ENCODE assay signal across 17 cellular contexts in genomic region chr1:1761504-1762376, GRCh38. TPM values are rescaled to one million over a fixed set of nuclear protein-coding genes. Genes with fewer than 3 reads are reported as not detected.
DNase-seq lines count a peak whose midpoint lies in the region; ATAC-seq and TF ChIP-seq lines count a peak whose summit lies in the region.
"Had no signal": no experiment of that assay in that cellular context is flagged by ENCODE, and none has a peak within 500 bp of the region (broad histone marks: within the 10 kb centered on the region; RNA-seq: fewer than 3 reads in every experiment).

No MANE protein-coding gene starts in this region.

- H3K4me1 ChIP-seq in Peyer's patch (peaks cover 0 to 26% (median 6%) of the 10 kb centered on the region in 4 donors), spleen (peaks cover 5 to 87% (median 42%) of the 10 kb centered on the region in 6 donors)
- H3K4me1 ChIP-seq: HAP-1, SJSA1 had no signal

- H3K27ac ChIP-seq in Peyer's patch = no peak overlapping the region
- H3K27ac ChIP-seq in spleen = no peak overlapping the region
- H3K27ac ChIP-seq: SJSA1 had no signal

- 93 to 97% (median 96%) methylated on average over 22 to 23 of the region's 23 CpGs for WGBS in spleen, 5 donors

- ATAC-seq in HG02678 (IDR thresholded peaks at IDR 0.05; ENCODE audit: unreplicated experiment) = no peak

- no peaks in the 10 kb centered on the region for H3K27me3 ChIP-seq in Peyer's patch
- no peaks in the 10 kb centered on the region for H3K27me3 ChIP-seq in spleen (replicated peaks in 1 of 7)
- H3K27me3 ChIP-seq: BE2C, SJSA1 had no signal

- DNase-seq in CD14-positive monocyte (ENCODE audit: low spot score) (no peak), Peyer's patch (peak in 2 of 3 donors; percentile 12 to 41), endothelial cell (ENCODE audit: low spot score) (no peak), spleen (peak; percentile 57), iPS-NIHi11 (ENCODE audit: low spot score) (no peak)
- DNase-seq in activated effector memory CD4-positive, alpha-beta T cell treated with Interleukin-2 at 50 U/mL for 16 hours = no peak
- DNase-seq: BE2C, DMS 273 treated with DMSO at 0.1 percent for 48 hours, EL, IMR-90, MV-4-11, NCI-H1417 treated with DMSO at 0.1 percent for 48 hours, NCI-H2029 treated with DMSO at 0.1 percent for 48 hours, NCI-H510A treated with DMSO at 0.1 percent for 48 hours had no signal

- H3K27me3 Mint-ChIP-seq in CD14-positive monocyte (ENCODE audit: low read depth in 3 of 3) (peaks cover 0 to 2% (median 0%) of the 10 kb centered on the region in 3 donors), endothelial cell (ENCODE audit: unreplicated experiment) (peaks cover 2% of the 10 kb centered on the region)

- no peak for TF ChIP-seq CTCF in CD14-positive monocyte (IDR thresholded peaks at IDR 0.05)
- TF ChIP-seq CTCF in Peyer's patch (IDR thresholded peaks at IDR 0.05) = no peak
- no peak for TF ChIP-seq CTCF in endothelial cell (IDR thresholded peaks at IDR 0.05; ENCODE audit: unreplicated experiment)
- no peak for TF ChIP-seq CTCF in spleen (IDR thresholded peaks at IDR 0.05 in 8 of 11, conservative IDR thresholded peaks at IDR 0.05 in 3 of 11)

- peaks cover 74 to 95% of the 10 kb centered on the region in 2 donors for H3K36me3 Mint-ChIP-seq in CD14-positive monocyte
- H3K36me3 Mint-ChIP-seq in endothelial cell (ENCODE audit: low read depth, unreplicated experiment) = peaks cover 34% of the 10 kb centered on the region

- H3K9me3 Mint-ChIP-seq in CD14-positive monocyte = no peaks in the 10 kb centered on the region
- no peaks in the 10 kb centered on the region for H3K9me3 Mint-ChIP-seq in endothelial cell (ENCODE audit: unreplicated experiment)

- TF ChIP-seq POLR2A in Peyer's patch (IDR thresholded peaks at IDR 0.05) = no peak
- no peak for TF ChIP-seq POLR2A in spleen (IDR thresholded peaks at IDR 0.05)

- peak overlapping the region in 5 of 7 donors; percentile 39 to 83 (median 70) for H3K27ac Mint-ChIP-seq in CD14-positive monocyte
- no peak overlapping the region for H3K27ac Mint-ChIP-seq in endothelial cell (ENCODE audit: unreplicated experiment)

- H3K36me3 ChIP-seq in Peyer's patch = peaks cover 0 to 75% (median 0%) of the 10 kb centered on the region in 3 donors
- peaks cover 6 to 100% (median 82%) of the 10 kb centered on the region in 6 donors for H3K36me3 ChIP-seq in spleen

- H3K4me1 Mint-ChIP-seq in CD14-positive monocyte (peaks cover 34% of the 10 kb centered on the region), endothelial cell (ENCODE audit: unreplicated experiment) (no peaks in the 10 kb centered on the region)

- intact Hi-C loops in CD14-positive monocyte (cut with micrococcal nuclease) (loop anchor here in 1 of 2 donors (5.0 kb wide), 1 partner anchor 146 kb away; no protein-coding TSS in a partner anchor), spleen (cut with DNase I; ENCODE audit: low total_unique reads) (no loop called here)

- H3K9me3 ChIP-seq in Peyer's patch (no peaks in the 10 kb centered on the region), spleen (no peaks in the 10 kb centered on the region)
- H3K9me3 ChIP-seq: BE2C, HAP-1, SJSA1 had no signal

- no peak overlapping the region for H3K4me3 Mint-ChIP-seq in CD14-positive monocyte
- peak overlapping the region; percentile 74 for H3K4me3 Mint-ChIP-seq in endothelial cell (ENCODE audit: unreplicated experiment)

- H3K4me3 ChIP-seq in Peyer's patch (no peak overlapping the region), spleen (no peak overlapping the region)
- H3K4me3 ChIP-seq: HAP-1, SJSA1 had no signal

RNA-seq across cellular contexts. Expression of gene NADK, which starts 16.5 kb away (rescaled TPM):
- polyA plus RNA-seq in CD14-positive monocyte (100 to 1,000 TPM; 175 to 235 TPM), spleen (100 to 1,000 TPM in 1 of 3 donors, 10 to 100 TPM in 2; 62.6 to 155 (median 83.8) TPM)
- total RNA-seq in Peyer's patch (100 to 1,000 TPM; 115 to 210 (median 162) TPM), endothelial cell (ENCODE audit: unreplicated experiment) (85.4 TPM), spleen (100 to 1,000 TPM; 155 to 271 (median 207) TPM)

RNA-seq across cellular contexts. Expression of gene CDK11A, which starts 37.6 kb away (rescaled TPM):
- polyA plus RNA-seq in CD14-positive monocyte (10 to 100 TPM in 1 of 2 donors, 1 to 10 TPM in 1; 4.4 to 13.3 TPM), spleen (100 to 1,000 TPM in 1 of 3 donors, 10 to 100 TPM in 2; 29.3 to 123 (median 70.1) TPM)
- total RNA-seq in Peyer's patch (100 to 1,000 TPM; 129 to 269 (median 199) TPM), endothelial cell (ENCODE audit: unreplicated experiment) (109 TPM), spleen (100 to 1,000 TPM in 1 of 7 donors, 10 to 100 TPM in 6; 54.2 to 101 (median 77.1) TPM)

Comparison
In these comparisons a context has a peak if more than half of its experiments do, and no peak if none do; other contexts are left out.
1. DNase-seq: peak in Peyer's patch (2 of 3) and spleen (single experiment); none in CD14-positive monocyte (single experiment), endothelial cell (single experiment), iPS-NIHi11 (single experiment) and activated effector memory CD4-positive, alpha-beta T cell treated with Interleukin-2 at 50 U/mL for 16 hours (single experiment).